1 cellular context compared by ENCODE assay signal in genomic region chr19:43759515-43759914, GRCh38.
A peak's percentile ranks its signal among the peaks of the same experiment; 100 is the strongest.
TF ChIP-seq lines count a peak whose summit lies in the region.

No MANE protein-coding gene starts in this region.

TF ChIP-seq in K562, 482 proteins besides CTCF, POLR2A, EP300 and RAD21:
- TF ChIP-seq ATF1 (CRISPR knock-in tag; IDR thresholded peaks at IDR 0.05) (no peak), ATF1 (tag; IDR thresholded peaks at IDR 0.05) (no peak), GATAD2A (IDR thresholded peaks at IDR 0.05) (0 out of 2 replicates have a peak, but pooled peaks have one; percentile 32)
TF ChIP-seq in K562: peak in this region for 1.
